8 cellular contexts compared by ENCODE assay signal in the genomic region with DNA sequence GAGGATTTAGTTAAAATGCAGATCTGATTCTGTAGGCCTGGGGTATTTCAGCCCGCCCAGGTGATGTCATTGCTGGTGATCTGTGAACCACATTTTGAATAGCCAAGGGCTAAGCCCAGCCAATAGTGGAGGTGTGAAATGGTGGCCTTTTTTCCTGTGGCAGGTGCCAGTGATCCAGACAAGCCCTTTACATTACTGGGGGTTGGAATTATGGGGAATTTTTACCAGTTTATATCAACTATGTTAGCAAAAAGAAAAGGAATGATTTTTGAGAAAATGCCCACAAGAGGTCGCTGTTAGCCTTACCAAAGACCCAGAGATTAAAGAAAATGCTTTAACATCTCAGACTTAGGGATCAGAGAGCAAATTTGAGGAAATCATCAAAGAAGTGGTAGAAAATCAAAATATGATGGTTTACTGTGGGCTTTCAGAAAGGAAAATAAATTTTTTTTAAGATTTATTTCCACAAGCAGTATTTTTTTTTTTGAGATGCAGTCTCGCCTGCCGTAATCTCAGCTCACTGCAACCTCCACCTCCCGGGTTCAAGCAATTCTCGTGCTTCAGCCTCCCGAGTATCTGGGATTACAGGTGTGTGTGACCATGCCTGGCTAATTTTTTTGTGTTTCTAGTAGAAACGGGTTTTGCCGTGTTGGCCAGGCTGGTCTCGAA. TPM values are rescaled to one million over a fixed set of nuclear protein-coding genes. Genes with fewer than 3 reads are reported as not detected.
DNase-seq lines count a peak whose midpoint lies in the region; ATAC-seq and TF ChIP-seq lines count a peak whose summit lies in the region.

No MANE protein-coding gene starts in this region.

- H3K27ac ChIP-seq in Karpas-422 (ENCODE audit: low read length) = no peak overlapping the region
- no peak overlapping the region for H3K27ac ChIP-seq in esophagus muscularis mucosa (replicated peaks in 1 of 4)

- intact Hi-C loops in activated naive CD4-positive, alpha-beta T cell treated with anti-CD3 and anti-CD28 coated beads for 36 hours (cut with micrococcal nuclease) = loop anchor here (1.0 to 10.0 kb wide), 3 partner anchors 42 to 825 kb away; no protein-coding TSS in a partner anchor
- intact Hi-C loops in esophagus muscularis mucosa (cut with DNase I) = loop anchor here (1.0 to 10.0 kb wide), 3 partner anchors 33 to 327 kb away; partner anchors contain the start of genes IQCK and KNOP1

- H4K20me1 ChIP-seq in Karpas-422 (ENCODE audit: insufficient read depth, low read depth, low read length) = no peaks in the 10 kb centered on the region

- H3K27me3 ChIP-seq in Karpas-422 (ENCODE audit: low read length) (no peaks in the 10 kb centered on the region), esophagus muscularis mucosa (no peaks in the 10 kb centered on the region)

- no peak for TF ChIP-seq EP300 in esophagus muscularis mucosa (IDR thresholded peaks at IDR 0.05)

- peak; percentile 22 for DNase-seq in activated naive CD4-positive, alpha-beta T cell treated with anti-CD3 and anti-CD28 coated beads for 36 hours
- no peak for DNase-seq in activated naive CD4-positive, alpha-beta T cell (lab: John Stamatoyannopoulos, UW)
- DNase-seq in Karpas-422 (peak; percentile 82), SK-MEL-5 (ENCODE audit: low read depth, low spot score) (peak; percentile 68), esophagus muscularis mucosa (ENCODE audit: extremely low spot score) (no peak), non-pigmented ciliary epithelial cell (ENCODE audit: low read depth) (peak; percentile 37)
- DNase-seq in activated CD4-positive, CD25-positive, alpha-beta regulatory T cell treated with anti-CD3 and anti-CD28 coated beads, Interleukin-2, amount 50 U/mL, for 72 hours = no peak

- TF ChIP-seq POLR2A in esophagus muscularis mucosa (IDR thresholded peaks at IDR 0.05; ENCODE audit: low read depth) = no peak

- in situ Hi-C loops in SK-MEL-5 (cut with HindIII; ENCODE audit: low pct_unique_long_range_greater_than_20kb, low sequenced_read_pairs) = no loop called here

- H3K36me3 ChIP-seq in Karpas-422 (ENCODE audit: insufficient read depth, low read length) (no peaks in the 10 kb centered on the region), esophagus muscularis mucosa (peaks cover 0 to under 1% (median 0%) of the 10 kb centered on the region in 4 donors)

- CTCF ChIA-PET in activated naive CD4-positive, alpha-beta T cell treated with anti-CD3 and anti-CD28 coated beads for 36 hours (lab: Charles Lee) = interaction anchor here (0.6 to 5.1 kb wide), 6 partner anchors 40 to 1218 kb away, joined by 3 to 28 read pairs (median 3); no protein-coding TSS in a partner anchor

- peaks cover 10% of the 10 kb centered on the region for H3K4me1 Mint-ChIP-seq in activated naive CD4-positive, alpha-beta T cell treated with anti-CD3 and anti-CD28 coated beads for 36 hours (ENCODE audit: low read depth)

- peaks cover 5% of the 10 kb centered on the region for H3K4me1 ChIP-seq in Karpas-422 (ENCODE audit: low read length)
- H3K4me1 ChIP-seq in esophagus muscularis mucosa = peaks cover 5 to 29% (median 20%) of the 10 kb centered on the region in 4 donors

- no peak overlapping the region for H3K27ac Mint-ChIP-seq in activated naive CD4-positive, alpha-beta T cell treated with anti-CD3 and anti-CD28 coated beads for 36 hours

- peaks cover 11% of the 10 kb centered on the region; the same call in 1 of the 2 replicates for H3K79me2 ChIP-seq in Karpas-422 (ENCODE audit: low read length)

- H3K9me2 ChIP-seq in Karpas-422 (replicated peaks; ENCODE audit: insufficient read depth, low read length) = no peaks in the 10 kb centered on the region

- H3K4me3 ChIP-seq in Karpas-422 (ENCODE audit: low read length) (no peak overlapping the region), esophagus muscularis mucosa (no peak overlapping the region)

- ATAC-seq in GM21515 (IDR thresholded peaks at IDR 0.05; ENCODE audit: unreplicated experiment) = no peak

- H3K9me3 Mint-ChIP-seq in activated naive CD4-positive, alpha-beta T cell treated with anti-CD3 and anti-CD28 coated beads for 36 hours = peaks cover 5% of the 10 kb centered on the region

- H3K4me3 Mint-ChIP-seq in activated naive CD4-positive, alpha-beta T cell treated with anti-CD3 and anti-CD28 coated beads for 36 hours = no peak overlapping the region

- 78% methylated on average over 10 of the region's 10 CpGs for WGBS in esophagus muscularis mucosa

- peaks cover 7% of the 10 kb centered on the region for H3K36me3 Mint-ChIP-seq in activated naive CD4-positive, alpha-beta T cell treated with anti-CD3 and anti-CD28 coated beads for 36 hours (ENCODE audit: low read depth)

- no peaks in the 10 kb centered on the region for H3K27me3 Mint-ChIP-seq in activated naive CD4-positive, alpha-beta T cell treated with anti-CD3 and anti-CD28 coated beads for 36 hours (ENCODE audit: low read depth)

- no peak overlapping the region for H2AFZ ChIP-seq in Karpas-422 (ENCODE audit: low read length)

- peak; percentile 57 to 67 (median 65) for TF ChIP-seq CTCF in esophagus muscularis mucosa (IDR thresholded peaks at IDR 0.05)

- no peak overlapping the region for H3K9ac ChIP-seq in Karpas-422 (ENCODE audit: low read length)

- H3K9me3 ChIP-seq in Karpas-422 (ENCODE audit: low read length) = no peaks in the 10 kb centered on the region
- peaks cover 0 to 8% (median 0%) of the 10 kb centered on the region in 4 donors for H3K9me3 ChIP-seq in esophagus muscularis mucosa

- no peak overlapping the region for H3K4me2 ChIP-seq in Karpas-422 (ENCODE audit: low read depth, low read length, poor library complexity, severe bottlenecking)

RNA-seq across cellular contexts. Expression of gene VPS35L, which starts 3.9 kb away (rescaled TPM):
- 10 to 100 TPM; 30.3 to 32.4 TPM for total RNA-seq in activated naive CD4-positive, alpha-beta T cell treated with anti-CD3 and anti-CD28 coated beads for 36 hours
- 4.7 and 6.6 TPM in 2 replicates for total RNA-seq in Karpas-422 (2014; rRNA removed; shearing (Covaris generic); ENCODE audit: low replicate concordance)
- total RNA-seq in SK-MEL-5 (2014; rRNA removed; shearing (Covaris generic)) = 22.7 and 27.8 TPM in 2 replicates
- polyA plus RNA-seq in SK-MEL-5 (2015; cell fraction: cytosol; rRNA removed) = 40.6 and 47.8 TPM in 2 replicates
- 41.3 and 48.1 TPM in 2 replicates for polyA plus RNA-seq in SK-MEL-5 (2015; cell fraction: nucleus; rRNA removed)
- total RNA-seq in esophagus muscularis mucosa = 10 to 100 TPM; 35.5 to 47.0 (median 38.1) TPM

RNA-seq across cellular contexts. Expression of gene CCP110, which starts 35.6 kb away (rescaled TPM):
- total RNA-seq in activated naive CD4-positive, alpha-beta T cell treated with anti-CD3 and anti-CD28 coated beads for 36 hours = 10 to 100 TPM; 27.3 to 31.9 TPM
- total RNA-seq in Karpas-422 (2014; rRNA removed; shearing (Covaris generic); ENCODE audit: low replicate concordance) = 16.0 and 30.1 TPM in 2 replicates
- total RNA-seq in SK-MEL-5 (2014; rRNA removed; shearing (Covaris generic)) = 5.5 and 6.4 TPM in 2 replicates
- 7.2 and 9.6 TPM in 2 replicates for polyA plus RNA-seq in SK-MEL-5 (2015; cell fraction: cytosol; rRNA removed)
- polyA plus RNA-seq in SK-MEL-5 (2015; cell fraction: nucleus; rRNA removed) = 16.6 and 20.4 TPM in 2 replicates
- total RNA-seq in esophagus muscularis mucosa = 10 to 100 TPM; 14.0 to 16.1 (median 15.1) TPM

RNA-seq across cellular contexts. Expression of gene GDE1, which starts 37.5 kb away (rescaled TPM):
- 10 to 100 TPM; 13.3 to 17.1 TPM for total RNA-seq in activated naive CD4-positive, alpha-beta T cell treated with anti-CD3 and anti-CD28 coated beads for 36 hours
- total RNA-seq in Karpas-422 (2014; rRNA removed; shearing (Covaris generic); ENCODE audit: low replicate concordance) = 38.0 and 40.6 TPM in 2 replicates
- total RNA-seq in SK-MEL-5 (2014; rRNA removed; shearing (Covaris generic)) = 53.8 and 57.5 TPM in 2 replicates
- 51.1 and 66.6 TPM in 2 replicates for polyA plus RNA-seq in SK-MEL-5 (2015; cell fraction: cytosol; rRNA removed)
- 5.3 and 7.2 TPM in 2 replicates for polyA plus RNA-seq in SK-MEL-5 (2015; cell fraction: nucleus; rRNA removed)
- total RNA-seq in esophagus muscularis mucosa = 100 to 1,000 TPM in 3 of 4 donors, 10 to 100 TPM in 1; 90.9 to 124 (median 109) TPM

Comparison
In these comparisons a context has a peak if more than half of its experiments do, and no peak if none do; other contexts are left out.
1. DNase-seq: peak in activated naive CD4-positive, alpha-beta T cell treated with anti-CD3 and anti-CD28 coated beads for 36 hours (single experiment), Karpas-422 (single experiment), SK-MEL-5 (single experiment) and non-pigmented ciliary epithelial cell (single experiment); none in activated naive CD4-positive, alpha-beta T cell (0 of 4), esophagus muscularis mucosa (single experiment) and activated CD4-positive, CD25-positive, alpha-beta regulatory T cell treated with anti-CD3 and anti-CD28 coated beads, Interleukin-2, amount 50 U/mL, for 72 hours (single experiment).